26 cellular contexts compared by ENCODE assay signal in the genomic region with DNA sequence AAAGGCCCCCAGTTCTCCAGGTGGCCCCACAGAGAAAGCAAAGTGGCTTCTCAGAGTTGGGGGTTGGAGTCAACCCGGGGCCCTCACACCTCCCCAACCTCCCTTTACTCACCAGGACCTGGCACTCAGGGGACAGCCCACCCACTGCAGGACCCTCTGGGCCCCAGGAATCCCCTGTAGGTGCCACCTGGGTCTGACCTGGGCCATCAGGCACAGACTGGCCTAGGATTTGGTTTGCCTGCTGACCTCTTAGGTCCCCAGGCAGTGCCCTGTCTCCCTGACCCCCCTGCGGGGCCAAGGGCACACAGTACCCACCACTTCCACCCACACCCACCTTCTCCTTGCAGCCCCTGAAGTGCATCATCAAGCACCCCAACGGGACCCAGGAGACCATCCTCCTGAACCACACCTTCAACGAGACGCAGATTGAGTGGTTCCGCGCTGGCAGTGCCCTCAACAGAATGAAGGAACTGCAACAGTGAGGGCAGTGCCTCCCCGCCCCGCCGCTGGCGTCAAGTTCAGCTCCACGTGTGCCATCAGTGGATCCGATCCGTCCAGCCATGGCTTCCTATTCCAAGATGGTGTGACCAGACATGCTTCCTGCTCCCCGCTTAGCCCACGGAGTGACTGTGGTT. TPM values are rescaled to one million over a fixed set of nuclear protein-coding genes. Genes with fewer than 3 reads are reported as not detected.
DNase-seq lines count a peak whose midpoint lies in the region; ATAC-seq, FAIRE-seq and TF ChIP-seq lines count a peak whose summit lies in the region.
"Had no signal": no experiment of that assay in that cellular context is flagged by ENCODE, and none has a peak within 500 bp of the region (broad histone marks: within the 10 kb centered on the region; RNA-seq: fewer than 3 reads in every experiment).

No MANE protein-coding gene starts in this region.

- peaks cover 68% of the 10 kb centered on the region for H3K36me3 ChIP-seq in left ventricle myocardium inferior
- H3K36me3 ChIP-seq in heart left ventricle: peaks cover 3 to 93% (median 70%) of the 10 kb centered on the region in 9 donors
- H3K36me3 ChIP-seq in Panc1 (ENCODE audit: control insufficient read depth, insufficient read depth, low read length): no peaks in the 10 kb centered on the region; the same call in 1 of the 2 replicates
- peaks cover 2 to 49% of the 10 kb centered on the region in 2 experiments for H3K36me3 ChIP-seq in endothelial cell of umbilical vein (ENCODE audit: control insufficient read depth in 2 of 2, extremely low read depth in 1 of 2, insufficient read depth in 2 of 2, low read length in 2 of 2)
- peaks cover 0 to 11% of the 10 kb centered on the region in 2 donors for H3K36me3 ChIP-seq in prostate gland

- TF ChIP-seq POLR2A in heart left ventricle (IDR thresholded peaks at IDR 0.05): no peak
- no peak for TF ChIP-seq POLR2A in endothelial cell of umbilical vein (IDR thresholded peaks at IDR 0.05; ENCODE audit: low read depth, low read length)
- TF ChIP-seq POLR2A in prostate gland (IDR thresholded peaks at IDR 0.05): no peak

- DNase-seq in left ventricle myocardium inferior (no peak), heart left ventricle (no peak), Panc1 (ENCODE audit: low read depth, low spot score) (no peak), endothelial cell of umbilical vein (ENCODE audit: low read depth, low spot score) (no peak), substantia nigra (lab: John Stamatoyannopoulos, UW) (no peak), prostate gland (ENCODE audit: low spot score) (no peak), mesenteric fat pad (ENCODE audit: low spot score) (no peak), GM03348 (ENCODE audit: low spot score) (no peak)
- DNase-seq: activated CD4-positive, alpha-beta memory T cell treated with anti-CD3 and anti-CD28 coated beads for 36 hours; activated naive CD4-positive, alpha-beta T cell treated with anti-CD3 and anti-CD28 coated beads, Interleukin-2, amount 50 U/mL, for 16 hours; activated T-cell treated with anti-CD3 and anti-CD28 coated beads, Interleukin-2, amount 50 U/mL, for 4 hours; brain microvascular endothelial cell; COR-L47; cortex of kidney; foreskin keratinocyte; GM23248; Kasumi-1; NCI-H1105 treated with DMSO at 0.1 percent for 48 hours; NCI-H526; SIG-M5; T-helper 17 cell; tibial artery had no signal

- TSS peak; percentile 80 for BruUV-seq in Panc1 (replicated peaks; lab: Mats Ljungman, UMichigan)
- BruUV-seq in endothelial cell of umbilical vein (replicated peaks; lab: Mats Ljungman, UMichigan): TSS peak; percentile 66

- intact Hi-C loops in left ventricle myocardium inferior (cut with micrococcal nuclease): no loop called here
- intact Hi-C loops in heart left ventricle (cut with DNase I): loop anchor here in 1 of 10 donors (10.0 kb wide), 1 partner anchor 503 kb away; no protein-coding TSS in a partner anchor
- intact Hi-C loops in Panc1 (cut with micrococcal nuclease; ENCODE audit: unreplicated experiment): no loop called here
- intact Hi-C loops in endothelial cell of umbilical vein (cut with micrococcal nuclease): no loop called here
- intact Hi-C loops in prostate gland (cut with DNase I): loop anchor here (10.0 kb wide), 1 partner anchor 223 kb away; a partner anchor contains a TSS

- H4K20me1 ChIP-seq in endothelial cell of umbilical vein (replicated peaks; ENCODE audit: control insufficient read depth, extremely low read depth, insufficient read depth, low read length): no peaks in the 10 kb centered on the region

- no peak overlapping the region for H3K4me3 ChIP-seq in left ventricle myocardium inferior
- no peak overlapping the region for H3K4me3 ChIP-seq in heart left ventricle
- H3K4me3 ChIP-seq in Panc1 (ENCODE audit: low read depth in 2 of 2, low read length in 2 of 2): no peak overlapping the region
- H3K4me3 ChIP-seq in endothelial cell of umbilical vein (replicated peaks in 1 of 3; ENCODE audit: insufficient read depth in 1 of 3, low read depth in 1 of 3, low read length in 3 of 3): no peak overlapping the region
- no peak overlapping the region for H3K4me3 ChIP-seq in prostate gland
- H3K4me3 ChIP-seq: GM23248, tibial artery had no signal

- ATAC-seq in heart left ventricle (no peak), Panc1 (no peak)
- ATAC-seq: activated T-cell treated with anti-CD3 and anti-CD28 coated beads, Interleukin-2, amount 50 U/mL, for 4 hours; foreskin keratinocyte; T-helper 17 cell had no signal

- H3K27ac ChIP-seq in left ventricle myocardium inferior (replicated peaks) (peak overlapping the region; percentile 92), heart left ventricle (peak overlapping the region in 2 of 12 donors; percentile 89 to 93), Panc1 (ENCODE audit: low read length) (no peak overlapping the region), endothelial cell of umbilical vein (ENCODE audit: insufficient read depth, low read depth, low read length) (no peak overlapping the region), substantia nigra (ENCODE audit: low read depth, low read length, poor library complexity, severe bottlenecking) (peak overlapping the region; percentile 82), prostate gland (no peak overlapping the region)
- H3K27ac ChIP-seq: brain microvascular endothelial cell, epithelial cell of prostate, foreskin keratinocyte, GM23248, neutrophil, VCaP had no signal

- FAIRE-seq in endothelial cell of umbilical vein (lab: Jason Lieb, UNC): no peak
- FAIRE-seq: GM18507 had no signal

- H3K27me3 ChIP-seq in left ventricle myocardium inferior (ENCODE audit: low read depth): no peaks in the 10 kb centered on the region
- no peaks in the 10 kb centered on the region for H3K27me3 ChIP-seq in heart left ventricle
- H3K27me3 ChIP-seq in Panc1 (ENCODE audit: control insufficient read depth, insufficient read depth, low read length): no peaks in the 10 kb centered on the region
- no peaks in the 10 kb centered on the region for H3K27me3 ChIP-seq in endothelial cell of umbilical vein (ENCODE audit: control insufficient read depth in 2 of 2, insufficient read depth in 2 of 2, low read length in 2 of 2)
- no peaks in the 10 kb centered on the region for H3K27me3 ChIP-seq in prostate gland (replicated peaks; ENCODE audit: insufficient read depth)
- H3K27me3 ChIP-seq: brain microvascular endothelial cell, foreskin keratinocyte, neutrophil, tibial artery had no signal

- POLR2A ChIA-PET in Panc1 (lab: Charles Lee) (no interaction called here), endothelial cell of umbilical vein (lab: Charles Lee) (no interaction called here)

- H3K9ac ChIP-seq in endothelial cell of umbilical vein (replicated peaks; ENCODE audit: extremely low read depth, insufficient read depth, low read length): no peak overlapping the region
- H3K9ac ChIP-seq: GM23248 had no signal

- TF ChIP-seq CTCF in left ventricle myocardium inferior (IDR thresholded peaks at IDR 0.05; ENCODE audit: borderline replicate concordance) (no peak), heart left ventricle (IDR thresholded peaks at IDR 0.05) (no peak), Panc1 (IDR thresholded peaks at IDR 0.05) (no peak), endothelial cell of umbilical vein (IDR thresholded peaks at IDR 0.05; ENCODE audit: extremely low read depth in 1 of 2, insufficient read depth in 1 of 2, low read depth in 1 of 2, low read length in 2 of 2) (no peak), prostate gland (IDR thresholded peaks at IDR 0.05) (no peak)

- no peaks in the 10 kb centered on the region for H3K79me2 ChIP-seq in endothelial cell of umbilical vein (ENCODE audit: control insufficient read depth, insufficient read depth, low read length)

- CTCF ChIA-PET in Panc1 (lab: Charles Lee): no interaction called here
- CTCF ChIA-PET in endothelial cell of umbilical vein (lab: Charles Lee): interaction anchor here (1.5 to 4.5 kb wide), 4 partner anchors 11 to 125 kb away, joined by 6 to 124 read pairs (median 16); a partner anchor contains a TSS

- dilution Hi-C loops in endothelial cell of umbilical vein (cut with MboI; ENCODE audit: extremely low pct_ligation_motif_present, low sequenced_read_pairs): no loop called here

- no peak overlapping the region for H3K4me2 ChIP-seq in endothelial cell of umbilical vein (ENCODE audit: insufficient read depth, low read length)

- H2AFZ ChIP-seq in endothelial cell of umbilical vein (ENCODE audit: low read depth, low read length): no peak overlapping the region
- H2AFZ ChIP-seq: GM23248 had no signal

- H3K9me3 ChIP-seq in left ventricle myocardium inferior (replicated peaks): no peaks in the 10 kb centered on the region
- H3K9me3 ChIP-seq in heart left ventricle: no peaks in the 10 kb centered on the region
- H3K9me3 ChIP-seq in Panc1 (ENCODE audit: control insufficient read depth, insufficient read depth, low read depth, low read length): no peaks in the 10 kb centered on the region
- H3K9me3 ChIP-seq in endothelial cell of umbilical vein (replicated peaks; ENCODE audit: control insufficient read depth, insufficient read depth, low read length): no peaks in the 10 kb centered on the region
- H3K9me3 ChIP-seq in prostate gland: no peaks in the 10 kb centered on the region
- H3K9me3 ChIP-seq: neutrophil, tibial artery had no signal

- H3K4me1 ChIP-seq in left ventricle myocardium inferior (peaks cover 69% of the 10 kb centered on the region), heart left ventricle (peaks cover 6 to 66% (median 43%) of the 10 kb centered on the region in 12 donors), Panc1 (ENCODE audit: control insufficient read depth, insufficient read depth, low read length) (peaks cover 32% of the 10 kb centered on the region), endothelial cell of umbilical vein (ENCODE audit: control insufficient read depth, extremely low read depth, insufficient read depth, low read length) (no peaks in the 10 kb centered on the region), prostate gland (replicated peaks) (peaks cover 5% of the 10 kb centered on the region)
- H3K4me1 ChIP-seq: foreskin keratinocyte had no signal

- in situ Hi-C loops in Panc1 (cut with HindIII; ENCODE audit: low pct_unique_long_range_greater_than_20kb, low sequenced_read_pairs): no loop called here

- WGBS in heart left ventricle, 4 donors: 72 to 80% (median 74%) methylated on average over 13 to 16 of the region's 16 CpGs
- WGBS in prostate gland: 79% methylated on average over 16 of the region's 16 CpGs

- H3K9me1 ChIP-seq in endothelial cell of umbilical vein (replicated peaks; ENCODE audit: control insufficient read depth, extremely low read depth, insufficient read depth, low read length): no peaks in the 10 kb centered on the region

RNA-seq across cellular contexts. Expression of a gene that starts 16.0 kb away (rescaled TPM):
- total RNA-seq in left ventricle myocardium inferior: 15.8 TPM
- total RNA-seq in heart left ventricle: 10 to 100 TPM; 12.2 to 27.4 (median 18.3) TPM
- polyA plus RNA-seq in heart left ventricle: 10 to 100 TPM; 20.2 to 31.2 TPM
- total RNA-seq in Panc1 (2021; ENCODE audit: unreplicated experiment): 46.6 TPM
- polyA plus RNA-seq in Panc1 (2012; ENCODE audit: insufficient read length): 52.3 TPM
- total RNA-seq in endothelial cell of umbilical vein: 39.4 and 42.3 TPM in 2 replicates
- polyA plus RNA-seq in endothelial cell of umbilical vein: 31.2 and 33.5 TPM in 2 replicates
- polyA plus RNA-seq in endothelial cell of umbilical vein (2011; cell fraction: cytosol; rRNA removed): 34.1 and 38.6 TPM in 2 replicates
- polyA plus RNA-seq in endothelial cell of umbilical vein (2011; cell fraction: nucleus; rRNA removed): 21.3 and 21.6 TPM in 2 replicates
- 31.3 and 49.1 TPM in 2 replicates for polyA plus RNA-seq in endothelial cell of umbilical vein (2012)
- polyA minus RNA-seq in endothelial cell of umbilical vein: 27.3 and 37.1 TPM in 2 replicates
- polyA minus RNA-seq in endothelial cell of umbilical vein (2011; cell fraction: cytosol; rRNA and poly(A)+ RNA removed): 12.7 TPM
- polyA minus RNA-seq in endothelial cell of umbilical vein (2011; cell fraction: nucleus; rRNA and poly(A)+ RNA removed): 13.7 and 17.2 TPM in 2 replicates
- 10 to 100 TPM; 27.8 to 29.1 TPM for total RNA-seq in prostate gland
- 57.5 TPM for total RNA-seq in mesenteric fat pad

RNA-seq across cellular contexts. Expression of a gene that starts 32.6 kb away (rescaled TPM):
- 301 TPM for total RNA-seq in left ventricle myocardium inferior
- total RNA-seq in heart left ventricle: 100 to 1,000 TPM in 8 of 9 donors, 10 to 100 TPM in 1; 94.1 to 564 (median 266) TPM
- polyA plus RNA-seq in heart left ventricle: 100 to 1,000 TPM; 300 to 463 TPM
- 1.5 TPM for total RNA-seq in Panc1 (2021; ENCODE audit: unreplicated experiment)
- 1.6 TPM for polyA plus RNA-seq in Panc1 (2012; ENCODE audit: insufficient read length)
- total RNA-seq in endothelial cell of umbilical vein: not detected in 2 replicates
- not detected in 2 replicates for polyA plus RNA-seq in endothelial cell of umbilical vein
- not detected in 2 replicates for polyA plus RNA-seq in endothelial cell of umbilical vein (2011; cell fraction: cytosol; rRNA removed)
- polyA plus RNA-seq in endothelial cell of umbilical vein (2011; cell fraction: nucleus; rRNA removed): 0.04 TPM in 1 of 2 replicates, not detected in the other
- polyA plus RNA-seq in endothelial cell of umbilical vein (2012): 0.15 TPM in 1 of 2 replicates, not detected in the other
- polyA minus RNA-seq in endothelial cell of umbilical vein: not detected in 2 replicates
- polyA minus RNA-seq in endothelial cell of umbilical vein (2011; cell fraction: cytosol; rRNA and poly(A)+ RNA removed): 0.61 TPM
- not detected in 2 replicates for polyA minus RNA-seq in endothelial cell of umbilical vein (2011; cell fraction: nucleus; rRNA and poly(A)+ RNA removed)
- 10 to 100 TPM in 1 of 2 donors, 1 to 10 TPM in 1; 7.2 to 93.6 TPM for total RNA-seq in prostate gland
- 1.7 TPM for total RNA-seq in mesenteric fat pad
- total RNA-seq: activated CD4-positive, alpha-beta memory T cell treated with anti-CD3 and anti-CD28 coated beads for 36 hours; foreskin keratinocyte; GM23248; T-helper 17 cell had no signal
- polyA plus RNA-seq: foreskin keratinocyte had no signal

RNA-seq across cellular contexts. Expression of a gene that starts 59.3 kb away (rescaled TPM):
- total RNA-seq in left ventricle myocardium inferior: 851 TPM
- total RNA-seq in heart left ventricle: 1,000 to 10,000 TPM in 2 of 9 donors, 100 to 1,000 TPM in 7; 503 to 1,146 (median 862) TPM
- 100 to 1,000 TPM; 375 to 431 TPM for polyA plus RNA-seq in heart left ventricle
- 71.5 TPM for total RNA-seq in Panc1 (2021; ENCODE audit: unreplicated experiment)
- 96.4 TPM for polyA plus RNA-seq in Panc1 (2012; ENCODE audit: insufficient read length)
- 79.1 and 79.7 TPM in 2 replicates for total RNA-seq in endothelial cell of umbilical vein
- polyA plus RNA-seq in endothelial cell of umbilical vein: 62.0 and 63.8 TPM in 2 replicates
- 48.9 and 49.9 TPM in 2 replicates for polyA plus RNA-seq in endothelial cell of umbilical vein (2011; cell fraction: cytosol; rRNA removed)
- polyA plus RNA-seq in endothelial cell of umbilical vein (2011; cell fraction: nucleus; rRNA removed): 81.7 and 89.1 TPM in 2 replicates
- 72.1 and 81.8 TPM in 2 replicates for polyA plus RNA-seq in endothelial cell of umbilical vein (2012)
- polyA minus RNA-seq in endothelial cell of umbilical vein: 53.7 and 54.7 TPM in 2 replicates
- 20.1 TPM for polyA minus RNA-seq in endothelial cell of umbilical vein (2011; cell fraction: cytosol; rRNA and poly(A)+ RNA removed)
- 35.2 and 43.7 TPM in 2 replicates for polyA minus RNA-seq in endothelial cell of umbilical vein (2011; cell fraction: nucleus; rRNA and poly(A)+ RNA removed)
- 100 to 1,000 TPM; 100 to 177 TPM for total RNA-seq in prostate gland
- 109 TPM for total RNA-seq in mesenteric fat pad

RNA-seq across cellular contexts. Expression of a gene that starts 59.8 kb away (rescaled TPM):
- total RNA-seq in left ventricle myocardium inferior: 23.9 TPM
- total RNA-seq in heart left ventricle: 10 to 100 TPM; 13.4 to 29.3 (median 20.0) TPM
- 10 to 100 TPM; 40.3 to 49.9 TPM for polyA plus RNA-seq in heart left ventricle
- total RNA-seq in Panc1 (2021; ENCODE audit: unreplicated experiment): 34.9 TPM
- polyA plus RNA-seq in Panc1 (2012; ENCODE audit: insufficient read length): 30.7 TPM
- 55.9 and 63.7 TPM in 2 replicates for total RNA-seq in endothelial cell of umbilical vein
- 51.8 and 61.1 TPM in 2 replicates for polyA plus RNA-seq in endothelial cell of umbilical vein
- polyA plus RNA-seq in endothelial cell of umbilical vein (2011; cell fraction: cytosol; rRNA removed): 65.5 and 70.9 TPM in 2 replicates
- polyA plus RNA-seq in endothelial cell of umbilical vein (2011; cell fraction: nucleus; rRNA removed): 27.0 and 36.6 TPM in 2 replicates
- polyA plus RNA-seq in endothelial cell of umbilical vein (2012): 38.4 and 51.8 TPM in 2 replicates
- polyA minus RNA-seq in endothelial cell of umbilical vein: 54.0 and 58.0 TPM in 2 replicates
- 18.6 TPM for polyA minus RNA-seq in endothelial cell of umbilical vein (2011; cell fraction: cytosol; rRNA and poly(A)+ RNA removed)
- 7.7 and 9.0 TPM in 2 replicates for polyA minus RNA-seq in endothelial cell of umbilical vein (2011; cell fraction: nucleus; rRNA and poly(A)+ RNA removed)
- 10 to 100 TPM; 35.8 to 40.2 TPM for total RNA-seq in prostate gland
- total RNA-seq in mesenteric fat pad: 35.9 TPM

Comparison
In these comparisons a context has a peak if more than half of its experiments do, and no peak if none do; other contexts are left out.
1. H3K27ac ChIP-seq: peak in left ventricle myocardium inferior (single experiment) and substantia nigra (single experiment); none in Panc1 (single experiment), endothelial cell of umbilical vein (single experiment) and prostate gland (0 of 2).